In genomic region chr22:44684506-44685383, GRCh38 we compare ENCODE assay signal across 8 cellular contexts. TPM values are rescaled to one million over a fixed set of nuclear protein-coding genes. Genes with fewer than 3 reads are reported as not detected.
A peak's percentile ranks its signal among the peaks of the same experiment; 100 is the strongest.
DNase-seq lines count a peak whose midpoint lies in the region; ATAC-seq and TF ChIP-seq lines count a peak whose summit lies in the region.

No MANE protein-coding gene starts in this region.

- H3K36me3 ChIP-seq in thyroid gland: no peaks in the 10 kb centered on the region

- TF ChIP-seq CTCF in fibroblast of villous mesenchyme (IDR thresholded peaks at IDR 0.05; ENCODE audit: insufficient read depth, low read depth, low read length) (peak; percentile 100), omental fat pad (IDR thresholded peaks at IDR 0.05) (peak in 2 of 3 donors; percentile 85 to 88), thyroid gland (IDR thresholded peaks at IDR 0.05) (peak; percentile 77 to 93 (median 88))

- 24 to 47% methylated on average over 12 to 14 of the region's 23 CpGs for WGBS in thyroid gland, 2 donors

- in situ Hi-C loops in Caki2 (cut with HindIII; ENCODE audit: low pct_unique_long_range_greater_than_20kb, low sequenced_read_pairs): no loop called here

- no peak for TF ChIP-seq POLR2A in thyroid gland (IDR thresholded peaks at IDR 0.05)

- intact Hi-C loops in thyroid gland (cut with DNase I): no loop called here

- H3K27ac ChIP-seq in thyroid gland: no peak overlapping the region

- peaks cover 0 to 5% of the 10 kb centered on the region in 2 donors for H3K4me1 ChIP-seq in thyroid gland

- ATAC-seq in GM21423 (IDR thresholded peaks at IDR 0.05; ENCODE audit: unreplicated experiment) (peak; percentile 47), omental fat pad (ENCODE audit: low FRiP score) (peak; percentile 82)

- DNase-seq in Caki2 (ENCODE audit: low read depth) (peak; percentile 99), KG1 (lab: John Stamatoyannopoulos, UW) (peak; percentile 66), SHP77 (lab: John Stamatoyannopoulos, UW) (peak; percentile 97 to 98), fibroblast of villous mesenchyme (ENCODE audit: low read depth) (peak; percentile 97), omental fat pad (ENCODE audit: low spot score) (peak; percentile 46), thyroid gland (peak; percentile 74 to 76)
- peak; percentile 77 for DNase-seq in activated effector memory CD4-positive, alpha-beta T cell treated with Interleukin-2 at 50 U/mL for 16 hours

- H3K4me3 ChIP-seq in fibroblast of villous mesenchyme (ENCODE audit: low read depth, low read length) (no peak overlapping the region), thyroid gland (replicated peaks in 1 of 3) (no peak overlapping the region)

- H3K9me3 ChIP-seq in thyroid gland: no peaks in the 10 kb centered on the region

- no peaks in the 10 kb centered on the region for H3K27me3 ChIP-seq in thyroid gland

RNA-seq across cellular contexts. Expression of gene PRR5, which starts 17.3 kb away (rescaled TPM):
- 51.9 and 65.0 TPM in 2 replicates for total RNA-seq in Caki2 (2014; rRNA removed; shearing (Covaris generic); ENCODE audit: low replicate concordance)
- total RNA-seq in fibroblast of villous mesenchyme (12.9 and 16.4 TPM in 2 replicates), omental fat pad (10 to 100 TPM; 22.2 to 51.5 (median 31.6) TPM), thyroid gland (10 to 100 TPM; 17.3 to 31.8 (median 26.9) TPM)

Comparison
In these comparisons a context has a peak if more than half of its experiments do, and no peak if none do; other contexts are left out.
1. DNase-seq: peak in every context shown above with its lines; median percentile 99 in Caki2; 98 in SHP77; 97 in fibroblast of villous mesenchyme; 77 in activated effector memory CD4-positive, alpha-beta T cell treated with Interleukin-2 at 50 U/mL for 16 hours; 75 in thyroid gland; 66 in KG1; 46 in omental fat pad.